8 cellular contexts compared by ENCODE assay signal in genomic region chr13:46605824-46606554, GRCh38. TPM values are rescaled to one million over a fixed set of nuclear protein-coding genes. Genes with fewer than 3 reads are reported as not detected.
A peak's percentile ranks its signal among the peaks of the same experiment; 100 is the strongest.
DNase-seq lines count a peak whose midpoint lies in the region; ATAC-seq and TF ChIP-seq lines count a peak whose summit lies in the region.

No MANE protein-coding gene starts in this region.

- TF ChIP-seq POLR2A in GM18505 (IDR thresholded peaks at IDR 0.05; ENCODE audit: borderline replicate concordance, extremely low read depth, insufficient read depth, insufficient read length) = no peak

- peaks cover 5% of the 10 kb centered on the region for H3K27me3 Mint-ChIP-seq in endothelial cell (ENCODE audit: unreplicated experiment)

- no peaks in the 10 kb centered on the region for H3K9me3 Mint-ChIP-seq in endothelial cell (ENCODE audit: unreplicated experiment)

- ATAC-seq in GM18505 (IDR thresholded peaks at IDR 0.05; ENCODE audit: unreplicated experiment) (peak; percentile 61), HG02588 (IDR thresholded peaks at IDR 0.05; ENCODE audit: unreplicated experiment) (peak; percentile 40), GM19467 (IDR thresholded peaks at IDR 0.05; ENCODE audit: unreplicated experiment) (no peak)

- peaks cover 60% of the 10 kb centered on the region for H3K4me1 Mint-ChIP-seq in endothelial cell (ENCODE audit: unreplicated experiment)

- no peak overlapping the region for H3K27ac Mint-ChIP-seq in endothelial cell (ENCODE audit: unreplicated experiment)

- no peaks in the 10 kb centered on the region for H3K36me3 Mint-ChIP-seq in endothelial cell (ENCODE audit: low read depth, unreplicated experiment)

- no peak for TF ChIP-seq CTCF in endothelial cell (IDR thresholded peaks at IDR 0.05; ENCODE audit: unreplicated experiment)

- DNase-seq in RPMI7951 (ENCODE audit: low read depth) (peak; percentile 46), pons (ENCODE audit: low spot score) (peak; percentile 79), endothelial cell (ENCODE audit: low spot score) (no peak), NCI-H1417 treated with DMSO at 0.1 percent for 48 hours (lab: John Stamatoyannopoulos, UW) (no peak)
- DNase-seq in activated effector memory CD4-positive, alpha-beta T cell treated with Interleukin-2 at 50 U/mL for 16 hours = no peak

- no peak overlapping the region for H3K4me3 Mint-ChIP-seq in endothelial cell (ENCODE audit: unreplicated experiment)

RNA-seq across cellular contexts. Expression of gene LRCH1, which starts 53.0 kb away (rescaled TPM):
- 5.8 TPM in 2 replicates for total RNA-seq in RPMI7951 (2014; rRNA removed; shearing (Covaris generic))
- total RNA-seq in endothelial cell (ENCODE audit: unreplicated experiment) = 45.6 TPM

Comparison
In these comparisons a context has a peak if more than half of its experiments do, and no peak if none do; other contexts are left out.
1. DNase-seq: peak in RPMI7951 (single experiment) and pons (single experiment); none in endothelial cell (single experiment), activated effector memory CD4-positive, alpha-beta T cell treated with Interleukin-2 at 50 U/mL for 16 hours (single experiment) and NCI-H1417 treated with DMSO at 0.1 percent for 48 hours (single experiment).